In genomic region chr3:185549111-185549510, GRCh38 we compare ENCODE assay signal across 9 cellular contexts. TPM values are rescaled to one million over a fixed set of nuclear protein-coding genes. Genes with fewer than 3 reads are reported as not detected.
DNase-seq lines count a peak whose midpoint lies in the region; ATAC-seq, FAIRE-seq and TF ChIP-seq lines count a peak whose summit lies in the region.
"Had no signal": no experiment of that assay in that cellular context is flagged by ENCODE, and none has a peak within 500 bp of the region (broad histone marks: within the 10 kb centered on the region; RNA-seq: fewer than 3 reads in every experiment).

No MANE protein-coding gene starts in this region.

- no peak for TF ChIP-seq RAD21 in Ishikawa (IDR thresholded peaks at IDR 0.05; ENCODE audit: low read depth)

- TF ChIP-seq CTCF in bronchial epithelial cell (IDR thresholded peaks at IDR 0.05; ENCODE audit: insufficient read depth, low read length, severe bottlenecking) (no peak), lower leg skin (IDR thresholded peaks at IDR 0.05) (no peak)

- DNase-seq in ACHN (peak; percentile 76), bronchial epithelial cell (ENCODE audit: low read depth) (peak; percentile 98), lower leg skin (ENCODE audit: low spot score in 2 of 2) (peak; percentile 69 to 73), GDM1 (lab: John Stamatoyannopoulos, UW) (no peak)
- DNase-seq in stimulated activated naive CD4-positive, alpha-beta T cell treated with Interleukin-2 at 50 U/mL for 16 hours (lab: John Stamatoyannopoulos, UW): no peak

- TF ChIP-seq EP300 in Ishikawa (IDR thresholded peaks at IDR 0.05; ENCODE audit: borderline replicate concordance): peak; percentile 63; the same call in 1 of the 2 replicates

- no peaks in the 10 kb centered on the region for H3K36me3 ChIP-seq in bronchial epithelial cell (ENCODE audit: control insufficient read depth, insufficient read depth, low read length)
- H3K36me3 ChIP-seq: heart left ventricle had no signal

- 12 to 27% methylated on average over 3 of the region's 3 CpGs for WGBS in lower leg skin, 2 donors

- TF ChIP-seq POLR2A in lower leg skin (IDR thresholded peaks at IDR 0.05): no peak

- H3K4me3 ChIP-seq in bronchial epithelial cell (ENCODE audit: low read depth, low read length): no peak overlapping the region
- H3K4me3 ChIP-seq in lower leg skin (ENCODE audit: low read depth, poor library complexity, severe bottlenecking): no peak overlapping the region
- H3K4me3 ChIP-seq: heart left ventricle had no signal

- FAIRE-seq in bronchial epithelial cell (lab: Jason Lieb, UNC): no peak

- no peaks in the 10 kb centered on the region for H3K27me3 ChIP-seq in bronchial epithelial cell (ENCODE audit: control insufficient read depth, insufficient read depth, low read length)
- H3K27me3 ChIP-seq: heart left ventricle had no signal

- intact Hi-C loops in lower leg skin (cut with DNase I; ENCODE audit: low total_unique reads): no loop called here

- no peak for ATAC-seq in GM21619 (IDR thresholded peaks at IDR 0.05; ENCODE audit: unreplicated experiment)
- no peak for ATAC-seq in HG03108 (IDR thresholded peaks at IDR 0.05; ENCODE audit: unreplicated experiment)

- in situ Hi-C loops in ACHN (cut with HindIII; ENCODE audit: low pct_ligation_motif_present, low pct_unique_long_range_greater_than_20kb, low sequenced_read_pairs): no loop called here

TF ChIP-seq in Ishikawa, 13 proteins besides CTCF, POLR2A, EP300 and RAD21:
- TF ChIP-seq YY1 (IDR thresholded peaks at IDR 0.05; ENCODE audit: low read depth) (no peak), CEBPB (IDR thresholded peaks at IDR 0.05) (peak; percentile 71), TAF1 (IDR thresholded peaks at IDR 0.05; ENCODE audit: low read depth) (no peak), NFIC (IDR thresholded peaks at IDR 0.05) (peak; percentile 98), TEAD4 (IDR thresholded peaks at IDR 0.05) (peak; percentile 66), TCF12 (IDR thresholded peaks at IDR 0.05; ENCODE audit: low read depth) (peak; percentile 69; the same call in 1 of the 2 replicates), EGR1 (IDR thresholded peaks at IDR 0.05) (peak; percentile 84), ZBTB7A (IDR thresholded peaks at IDR 0.05; ENCODE audit: low read depth) (no peak), CREB1 (IDR thresholded peaks at IDR 0.05; ENCODE audit: low read depth) (no peak), FOXM1 (IDR thresholded peaks at IDR 0.05; ENCODE audit: borderline replicate concordance, low read depth) (peak; percentile 45; the same call in 1 of the 2 replicates), REST (IDR thresholded peaks at IDR 0.05; ENCODE audit: low read depth) (no peak), USF1 (IDR thresholded peaks at IDR 0.05) (no peak)
- TF ChIP-seq, protein P1, sequence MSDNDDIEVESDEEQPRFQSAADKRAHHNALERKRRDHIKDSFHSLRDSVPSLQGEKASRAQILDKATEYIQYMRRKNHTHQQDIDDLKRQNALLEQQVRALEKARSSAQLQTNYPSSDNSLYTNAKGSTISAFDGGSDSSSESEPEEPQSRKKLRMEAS (IDR thresholded peaks at IDR 0.05): peak; percentile 26; the same call in 1 of the 2 replicates

RNA-seq across cellular contexts. Expression of gene LIPH, which starts 3.3 kb away (rescaled TPM):
- total RNA-seq in bronchial epithelial cell: 1.8 and 5.6 TPM in 2 replicates
- total RNA-seq in lower leg skin: 10 to 100 TPM in 3 of 4 donors, 1 to 10 TPM in 1; 8.2 to 22.8 (median 17.0) TPM

RNA-seq across cellular contexts. Expression of gene SENP2, which starts 37.0 kb away (rescaled TPM):
- total RNA-seq in bronchial epithelial cell: 30.5 and 33.5 TPM in 2 replicates
- 10 to 100 TPM; 19.9 to 45.9 (median 30.9) TPM for total RNA-seq in lower leg skin

RNA-seq across cellular contexts. Expression of gene TMEM41A, which starts 50.3 kb away (rescaled TPM):
- total RNA-seq in bronchial epithelial cell (14.5 and 19.2 TPM in 2 replicates), lower leg skin (10 to 100 TPM; 22.2 to 33.6 (median 28.4) TPM)

Comparison
In these comparisons a context has a peak if more than half of its experiments do, and no peak if none do; other contexts are left out.
1. DNase-seq: peak in ACHN (single experiment), bronchial epithelial cell (single experiment) and lower leg skin (2 of 2); none in stimulated activated naive CD4-positive, alpha-beta T cell treated with Interleukin-2 at 50 U/mL for 16 hours (single experiment) and GDM1 (single experiment).